33 cellular contexts compared by ENCODE assay signal in genomic region chr2:223732346-223732745, GRCh38.
"Had no signal": no experiment of that assay in that cellular context is flagged by ENCODE, and none has a peak within 500 bp of the region (broad histone marks: within the 10 kb centered on the region; RNA-seq: fewer than 3 reads in every experiment).

No MANE protein-coding gene starts in this region.

- H3K9me3 Mint-ChIP-seq: activated CD4-positive, alpha-beta memory T cell treated with anti-CD3 and anti-CD28 coated beads, Interleukin-2, amount 10 ng/mL, durations not matched to agents 7 days and 5 days; activated CD4-positive, alpha-beta T cell treated with anti-CD3 and anti-CD28 coated beads, Interleukin-2, amount 10 ng/mL, durations not matched to agents 24 days and 14 days; activated naive CD4-positive, alpha-beta T cell treated with anti-CD3 and anti-CD28 coated beads for 36 hours; activated naive CD4-positive, alpha-beta T cell treated with anti-CD3 and anti-CD28 coated beads, Interleukin-2, amount 50 U/mL, for 24 hours; activated naive CD8-positive, alpha-beta T cell treated with anti-CD3 and anti-CD28 coated beads for 36 hours; activated T-helper 2 cell treated with anti-CD3 and anti-CD28 coated beads, Interferon-gamma antibody, Interleukin-2, Interleukin-4, amounts not matched to agents 10 μg/mL and 5 μg/mL and 100 μg/mL, durations not matched to agents 14 hours and 24 hours and 36 hours; effector memory CD8-positive, alpha-beta T cell had no signal

- H3K4me3 ChIP-seq: adrenal gland, breast epithelium, cardiac muscle cell, esophagus muscularis mucosa, gastrocnemius medialis, heart left ventricle had no signal

- H3K4me3 Mint-ChIP-seq: activated CD4-positive, alpha-beta memory T cell treated with anti-CD3 and anti-CD28 coated beads, Interleukin-2, amount 10 ng/mL, durations not matched to agents 7 days and 5 days; activated CD4-positive, alpha-beta T cell treated with anti-CD3 and anti-CD28 coated beads for 36 hours; activated CD4-positive, alpha-beta T cell treated with anti-CD3 and anti-CD28 coated beads, Interleukin-2, amount 10 ng/mL, durations not matched to agents 24 days and 14 days; activated naive CD4-positive, alpha-beta T cell treated with anti-CD3 and anti-CD28 coated beads for 36 hours; activated naive CD4-positive, alpha-beta T cell treated with anti-CD3 and anti-CD28 coated beads, Interleukin-2, amount 50 U/mL, for 24 hours; activated naive CD8-positive, alpha-beta T cell treated with anti-CD3 and anti-CD28 coated beads for 36 hours; activated naive CD8-positive, alpha-beta T cell treated with anti-CD3 and anti-CD28 coated beads, Interleukin-2, amount 50 U/mL, for 24 hours; activated T-helper 1 cell treated with anti-CD3 and anti-CD28 coated beads, Interleukin-12 subunit alpha, Interleukin-12 subunit beta, Interleukin-2, Interleukin-4 antibody, amounts not matched to agents 30 ng/mL and 10 ng/mL and 1 ng/mL, durations not matched to agents 14 hours and 24 hours and 36 hours; brain; effector memory CD8-positive, alpha-beta T cell had no signal

- H3K36me3 ChIP-seq: adrenal gland, breast epithelium, cardiac muscle cell, esophagus muscularis mucosa, gastrocnemius medialis, heart left ventricle had no signal

- H3K27me3 ChIP-seq: adrenal gland, breast epithelium, cardiac muscle cell, esophagus muscularis mucosa, foreskin keratinocyte, gastrocnemius medialis, heart left ventricle had no signal

- H3K4me1 ChIP-seq: adrenal gland, breast epithelium, esophagus muscularis mucosa, gastrocnemius medialis had no signal

- H3K27ac ChIP-seq: adrenal gland, breast epithelium, cardiac muscle cell, esophagus muscularis mucosa, foreskin keratinocyte, gastrocnemius medialis, heart left ventricle had no signal

- H3K27me3 Mint-ChIP-seq: activated CD4-positive, alpha-beta T cell treated with anti-CD3 and anti-CD28 coated beads for 36 hours; activated naive CD4-positive, alpha-beta T cell treated with anti-CD3 and anti-CD28 coated beads, Interleukin-2, amount 50 U/mL, for 24 hours; brain; effector memory CD8-positive, alpha-beta T cell had no signal

- DNase-seq: activated CD4-positive, alpha-beta memory T cell treated with anti-CD3 and anti-CD28 coated beads, Interleukin-2, amount 10 ng/mL, durations not matched to agents 7 days and 5 days; activated CD4-positive, alpha-beta T cell treated with anti-CD3 and anti-CD28 coated beads for 36 hours; activated CD4-positive, alpha-beta T cell treated with anti-CD3 and anti-CD28 coated beads, Interleukin-2, amount 10 ng/mL, durations not matched to agents 24 days and 14 days; activated CD4-positive, CD25-positive, alpha-beta regulatory T cell; activated CD4-positive, CD25-positive, alpha-beta regulatory T cell treated with anti-CD3 and anti-CD28 coated beads, Interleukin-2, amount 50 U/mL, for 72 hours; activated effector memory CD4-positive, alpha-beta T cell treated with anti-CD3 and anti-CD28 coated beads, Interleukin-2, amount 50 U/mL, for 16 hours; activated naive CD4-positive, alpha-beta T cell treated with anti-CD3 and anti-CD28 coated beads for 36 hours; activated naive CD8-positive, alpha-beta T cell treated with anti-CD3 and anti-CD28 coated beads for 36 hours; activated naive CD8-positive, alpha-beta T cell treated with anti-CD3 and anti-CD28 coated beads, Interleukin-2, amount 50 U/mL, for 24 hours; activated T-cell treated with anti-CD3 and anti-CD28 coated beads, Interleukin-2, amount 50 U/mL, for 1 hour; activated T-cell treated with anti-CD3 and anti-CD28 coated beads, Interleukin-2, amount 50 U/mL, for 48 hours; adrenal gland; amygdala; aorta; central memory CD4-positive, alpha-beta T cell; cerebellar nuclear complex; cortex of kidney; dermis blood vessel endothelial cell; effector CD4-positive, alpha-beta T cell; effector memory CD8-positive, alpha-beta T cell; erythroblast; foreskin keratinocyte; gastrocnemius medialis; glutamatergic neuron; heart left ventricle; T-helper 2 cell had no signal

- H3K4me1 Mint-ChIP-seq: activated CD4-positive, alpha-beta memory T cell treated with anti-CD3 and anti-CD28 coated beads, Interleukin-2, amount 10 ng/mL, durations not matched to agents 7 days and 5 days; activated CD4-positive, alpha-beta T cell treated with anti-CD3 and anti-CD28 coated beads for 36 hours; activated CD4-positive, alpha-beta T cell treated with anti-CD3 and anti-CD28 coated beads, Interleukin-2, amount 10 ng/mL, durations not matched to agents 24 days and 14 days; activated naive CD4-positive, alpha-beta T cell treated with anti-CD3 and anti-CD28 coated beads, Interleukin-2, amount 50 U/mL, for 24 hours; activated naive CD8-positive, alpha-beta T cell treated with anti-CD3 and anti-CD28 coated beads for 36 hours; activated naive CD8-positive, alpha-beta T cell treated with anti-CD3 and anti-CD28 coated beads, Interleukin-2, amount 50 U/mL, for 24 hours had no signal

- H3K36me3 Mint-ChIP-seq: brain had no signal

- H3K27ac Mint-ChIP-seq: activated CD4-positive, alpha-beta memory T cell treated with anti-CD3 and anti-CD28 coated beads, Interleukin-2, amount 10 ng/mL, durations not matched to agents 7 days and 5 days; activated CD4-positive, alpha-beta T cell treated with anti-CD3 and anti-CD28 coated beads for 36 hours; activated CD4-positive, alpha-beta T cell treated with anti-CD3 and anti-CD28 coated beads, Interleukin-2, amount 10 ng/mL, durations not matched to agents 24 days and 14 days; activated naive CD4-positive, alpha-beta T cell treated with anti-CD3 and anti-CD28 coated beads for 36 hours; activated naive CD4-positive, alpha-beta T cell treated with anti-CD3 and anti-CD28 coated beads, Interleukin-2, amount 50 U/mL, for 24 hours; activated naive CD8-positive, alpha-beta T cell treated with anti-CD3 and anti-CD28 coated beads for 36 hours; activated naive CD8-positive, alpha-beta T cell treated with anti-CD3 and anti-CD28 coated beads, Interleukin-2, amount 50 U/mL, for 24 hours; activated T-helper 1 cell treated with anti-CD3 and anti-CD28 coated beads, Interleukin-12 subunit alpha, Interleukin-12 subunit beta, Interleukin-2, Interleukin-4 antibody, amounts not matched to agents 30 ng/mL and 10 ng/mL and 1 ng/mL, durations not matched to agents 14 hours and 24 hours and 36 hours; activated T-helper 2 cell treated with anti-CD3 and anti-CD28 coated beads, Interferon-gamma antibody, Interleukin-2, Interleukin-4, amounts not matched to agents 10 μg/mL and 5 μg/mL and 100 μg/mL, durations not matched to agents 14 hours and 24 hours and 36 hours; effector memory CD8-positive, alpha-beta T cell had no signal

- H3K9me3 ChIP-seq: adrenal gland, breast epithelium, esophagus muscularis mucosa, gastrocnemius medialis, heart left ventricle had no signal
